In the genomic region with DNA sequence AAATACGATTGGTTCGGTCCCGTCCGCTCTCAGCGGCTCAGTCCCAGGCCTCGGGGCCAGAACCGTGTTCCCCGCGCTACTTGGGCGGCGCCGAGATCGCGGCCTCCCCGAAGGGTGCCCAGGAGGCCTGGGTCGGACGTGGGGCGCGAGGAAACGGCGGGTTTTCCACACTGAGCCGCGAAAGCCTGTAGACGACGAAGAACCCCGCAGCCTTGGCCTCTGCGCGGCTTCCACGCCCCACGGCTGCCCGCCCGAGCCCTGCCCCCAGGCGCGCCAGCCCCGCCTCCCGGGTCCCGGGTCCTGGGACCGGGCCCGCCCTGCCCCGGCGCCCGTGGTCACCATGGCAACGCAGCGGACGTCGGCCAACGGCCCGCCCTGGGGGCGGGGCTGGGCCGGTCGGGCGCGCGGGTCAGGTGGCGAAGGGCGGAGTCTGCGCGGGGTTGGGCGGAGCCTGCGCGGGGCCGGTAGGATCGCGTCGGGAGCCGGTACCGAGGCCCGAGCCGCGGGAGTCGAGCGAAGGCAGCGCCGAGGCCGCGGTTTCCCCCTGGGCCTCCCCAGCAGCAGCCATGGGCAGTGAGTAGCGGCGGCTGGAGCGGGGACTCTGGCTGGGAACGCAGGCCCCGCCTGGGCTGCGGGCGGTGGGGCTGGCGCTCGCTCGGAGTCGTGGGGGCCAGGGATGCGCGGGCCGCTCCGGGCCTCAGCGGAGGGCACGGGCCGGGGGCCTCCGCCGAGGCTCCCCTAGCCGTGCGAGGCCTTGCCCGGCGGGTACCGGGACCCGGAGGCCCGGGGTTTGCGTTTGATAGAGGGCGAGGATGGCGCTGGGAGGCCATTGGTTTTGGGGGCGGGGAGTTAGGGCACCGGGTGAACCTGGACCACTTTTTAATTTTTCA, we compare ENCODE assay signal across 8 cellular contexts. TPM values are rescaled to one million over a fixed set of nuclear protein-coding genes. Genes with fewer than 3 reads are reported as not detected.
DNase-seq lines count a peak whose midpoint lies in the region; ATAC-seq and TF ChIP-seq lines count a peak whose summit lies in the region.

TSS of gene SEC61A2 (plus strand) at position 456 of the 890 bp plus-strand sequence. CDS start at position 567, 111 bp downstream.

- H2AFZ ChIP-seq in DND-41 (ENCODE audit: low read depth, low read length): peak within 1 kb of the TSS; percentile 96

- peak within 1 kb of the TSS; percentile 81 for H3K9ac ChIP-seq in DND-41 (ENCODE audit: low read depth, low read length)

- H3K27ac Mint-ChIP-seq in natural killer cell treated with Interleukin-12 subunit alpha and Interleukin-12 subunit beta and Interleukin-15 and Interleukin-18, amount 100 ng/mL, for 72 hours: peak within 1 kb of the TSS; percentile 86 to 90

- H3K4me3 Mint-ChIP-seq in natural killer cell treated with Interleukin-12 subunit alpha and Interleukin-12 subunit beta and Interleukin-15 and Interleukin-18, amount 100 ng/mL, for 72 hours: peak within 1 kb of the TSS; percentile 86

- no peaks in the 10 kb centered on the region for H3K27me3 ChIP-seq in DND-41 (ENCODE audit: insufficient read depth, low read length, poor library complexity)

- H3K27ac ChIP-seq in DND-41 (ENCODE audit: low read length) (peak within 1 kb of the TSS; percentile 78), KOPT-K1 (ENCODE audit: low read depth, low read length, poor library complexity, severe bottlenecking) (peak within 1 kb of the TSS; percentile 79)

- no peaks in the 10 kb centered on the region for H3K9me3 ChIP-seq in DND-41 (ENCODE audit: insufficient read depth, low read length, severe bottlenecking)
- H3K9me3 ChIP-seq in KOPT-K1 (ENCODE audit: insufficient read depth, low read length, poor library complexity, severe bottlenecking): no peaks in the 10 kb centered on the region

- no peak for TF ChIP-seq CTCF in DND-41 (IDR thresholded peaks at IDR 0.05; ENCODE audit: borderline replicate concordance, extremely low read depth, low read length, poor library complexity, severe bottlenecking)
- TF ChIP-seq CTCF in fibroblast of mammary gland (conservative IDR thresholded peaks at IDR 0.05; ENCODE audit: control insufficient read depth, insufficient read depth, low read depth, low read length): no peak

- DNase-seq in DND-41 (peak; percentile 93), RKO (ENCODE audit: low spot score) (peak; percentile 93), fibroblast of mammary gland (ENCODE audit: low read depth) (peak; percentile 80)
- peak; percentile 98 for DNase-seq in activated T-helper 1 cell treated with anti-CD3 and anti-CD28 coated beads, Interleukin-2, amount 50 U/mL, for 16 hours (ENCODE audit: low read depth in 1 of 2, low spot score in 1 of 2)
- peak; percentile 100 for DNase-seq in natural killer cell treated with Interleukin-12 subunit alpha and Interleukin-12 subunit beta and Interleukin-15 and Interleukin-18, amount 100 ng/mL, for 72 hours (ENCODE audit: low spot score)
- peak; percentile 96 for DNase-seq in stimulated activated naive CD4-positive, alpha-beta T cell treated with Interleukin-2 at 50 U/mL for 16 hours (lab: John Stamatoyannopoulos, UW)

- H3K4me2 ChIP-seq in DND-41 (ENCODE audit: insufficient read depth, low read length): peak within 1 kb of the TSS; percentile 98

- peaks cover 26% of the 10 kb centered on the region for H3K79me2 ChIP-seq in DND-41 (ENCODE audit: insufficient read depth, low read length)

- peaks cover 25 to 32% of the 10 kb centered on the region in 2 donors for H3K4me1 Mint-ChIP-seq in natural killer cell treated with Interleukin-12 subunit alpha and Interleukin-12 subunit beta and Interleukin-15 and Interleukin-18, amount 100 ng/mL, for 72 hours (ENCODE audit: low read depth in 2 of 2)

- H4K20me1 ChIP-seq in DND-41 (ENCODE audit: insufficient read depth, low read length): no peaks in the 10 kb centered on the region

- H3K4me3 ChIP-seq in DND-41 (ENCODE audit: low read depth in 1 of 2, low read length in 2 of 2): peak within 1 kb of the TSS; percentile 86 to 87
- peak within 1 kb of the TSS; percentile 78 for H3K4me3 ChIP-seq in fibroblast of mammary gland (ENCODE audit: control insufficient read depth, low read depth, low read length)

- peaks cover 26% of the 10 kb centered on the region for H3K4me1 ChIP-seq in DND-41 (ENCODE audit: insufficient read depth, low read length)

- H3K36me3 ChIP-seq in DND-41 (ENCODE audit: insufficient read depth, low read length) (peaks cover 9% of the 10 kb centered on the region; the same call in 1 of the 2 replicates), KOPT-K1 (ENCODE audit: insufficient read depth, low read length) (peaks cover 23% of the 10 kb centered on the region; the same call in 1 of the 2 replicates)

- H3K9me3 Mint-ChIP-seq in natural killer cell treated with Interleukin-12 subunit alpha and Interleukin-12 subunit beta and Interleukin-15 and Interleukin-18, amount 100 ng/mL, for 72 hours: no peaks in the 10 kb centered on the region

- no peaks in the 10 kb centered on the region for H3K27me3 Mint-ChIP-seq in natural killer cell treated with Interleukin-12 subunit alpha and Interleukin-12 subunit beta and Interleukin-15 and Interleukin-18, amount 100 ng/mL, for 72 hours

- ATAC-seq in DND-41 (ENCODE audit: insufficient read depth, low read depth) (peak; percentile 89), GM21786 (IDR thresholded peaks at IDR 0.05; ENCODE audit: unreplicated experiment) (peak; percentile 89)
- ATAC-seq in natural killer cell treated with Interleukin-12 subunit alpha and Interleukin-12 subunit beta and Interleukin-15 and Interleukin-18, amount 100 ng/mL, for 72 hours: peak; percentile 97 to 98

- H3K36me3 Mint-ChIP-seq in natural killer cell treated with Interleukin-12 subunit alpha and Interleukin-12 subunit beta and Interleukin-15 and Interleukin-18, amount 100 ng/mL, for 72 hours: peaks cover 4% of the 10 kb centered on the region

RNA-seq across cellular contexts. Expression of gene SEC61A2, which starts in this region (rescaled TPM):
- 10 to 100 TPM; 30.3 to 54.8 TPM for total RNA-seq in natural killer cell treated with Interleukin-12 subunit alpha and Interleukin-12 subunit beta and Interleukin-15 and Interleukin-18, amount 100 ng/mL, for 72 hours

Comparison
In these comparisons a context has a peak if more than half of its experiments do, and no peak if none do; other contexts are left out.
1. Peak in every context shown above with its lines: DNase-seq, ATAC-seq, H3K4me3 ChIP-seq and H3K27ac ChIP-seq.